17 cellular contexts compared by ENCODE assay signal in the genomic region with DNA sequence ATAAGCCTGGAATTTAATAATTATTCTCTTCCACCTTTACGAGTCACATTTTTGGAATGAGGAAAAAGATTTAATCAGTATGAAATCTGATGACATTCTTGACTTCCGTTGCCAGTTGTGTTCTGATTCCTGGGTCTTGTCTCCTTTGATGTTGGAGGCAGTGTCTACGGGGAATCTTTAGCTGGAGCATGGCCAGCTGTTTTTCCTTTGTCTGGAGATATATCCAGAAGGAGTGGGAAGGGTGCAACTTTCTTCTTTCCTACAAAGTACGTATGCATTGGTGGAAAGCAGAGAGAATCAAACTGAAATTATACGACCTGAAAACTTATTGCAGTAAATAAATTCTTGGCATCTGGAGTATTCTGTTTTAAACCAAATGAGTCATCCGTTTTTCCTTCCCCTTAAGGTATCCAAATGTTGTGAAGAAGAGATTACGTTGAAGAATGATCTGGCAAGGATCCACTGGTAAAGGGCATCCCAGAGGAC. TPM values are rescaled to one million over a fixed set of nuclear protein-coding genes. Genes with fewer than 3 reads are reported as not detected.
DNase-seq lines count a peak whose midpoint lies in the region; ATAC-seq and TF ChIP-seq lines count a peak whose summit lies in the region.
"Had no signal": no experiment of that assay in that cellular context is flagged by ENCODE, and none has a peak within 500 bp of the region (broad histone marks: within the 10 kb centered on the region; RNA-seq: fewer than 3 reads in every experiment).

No MANE protein-coding gene starts in this region.

- H4K20me1 ChIP-seq in smooth muscle cell (ENCODE audit: low read depth): no peaks in the 10 kb centered on the region
- H4K20me1 ChIP-seq in MM.1S (ENCODE audit: insufficient read depth, low read length): no peaks in the 10 kb centered on the region

- no peaks in the 10 kb centered on the region for H3K9me3 Mint-ChIP-seq in activated CD4-positive, alpha-beta T cell treated with anti-CD3 and anti-CD28 coated beads, Interleukin-2, amount 10 ng/mL, durations not matched to agents 24 days and 14 days
- H3K9me3 Mint-ChIP-seq: GM23338; stimulated activated naive CD8-positive, alpha-beta T cell treated with anti-CD3 and anti-CD28 coated beads, Interleukin-15, Interleukin-2, amounts not matched to agents 100 ng/mL and 50 ng/mL, for 24 hours had no signal

- no peak overlapping the region for H3K27ac ChIP-seq in smooth muscle cell (ENCODE audit: low read depth)
- H3K27ac ChIP-seq in MM.1S (ENCODE audit: low read length): no peak overlapping the region
- H3K27ac ChIP-seq: KMS-11, neutrophil had no signal

- intact Hi-C loops in left cardiac atrium (cut with DNase I): no loop called here
- intact Hi-C loops in activated CD4-positive, alpha-beta T cell treated with anti-CD3 and anti-CD28 coated beads, Interleukin-2, amount 10 ng/mL, durations not matched to agents 24 days and 14 days (cut with micrococcal nuclease): no loop called here

- no peaks in the 10 kb centered on the region for H3K36me3 Mint-ChIP-seq in activated CD4-positive, alpha-beta T cell treated with anti-CD3 and anti-CD28 coated beads, Interleukin-2, amount 10 ng/mL, durations not matched to agents 24 days and 14 days (ENCODE audit: low read depth)
- H3K36me3 Mint-ChIP-seq: activated CD8-positive, alpha-beta memory T cell treated with anti-CD3 and anti-CD28 coated beads, Interleukin-2, amount 10 ng/mL, durations not matched to agents 7 days and 5 days had no signal

- H3K9me2 ChIP-seq in MM.1S (replicated peaks; ENCODE audit: insufficient read depth, low read length): no peaks in the 10 kb centered on the region

- no peak overlapping the region for H3K27ac Mint-ChIP-seq in activated CD4-positive, alpha-beta T cell treated with anti-CD3 and anti-CD28 coated beads, Interleukin-2, amount 10 ng/mL, durations not matched to agents 24 days and 14 days
- H3K27ac Mint-ChIP-seq: activated CD8-positive, alpha-beta memory T cell treated with anti-CD3 and anti-CD28 coated beads, Interleukin-2, amount 10 ng/mL, durations not matched to agents 7 days and 5 days; GM23338; stimulated activated naive CD8-positive, alpha-beta T cell treated with anti-CD3 and anti-CD28 coated beads, Interleukin-15, Interleukin-2, amounts not matched to agents 100 ng/mL and 50 ng/mL, for 24 hours had no signal

- H3K4me3 ChIP-seq in astrocyte of the spinal cord (ENCODE audit: low read depth, low read length) (no peak overlapping the region), smooth muscle cell (no peak overlapping the region), MM.1S (ENCODE audit: low read length) (no peak overlapping the region)
- H3K4me3 ChIP-seq: GM23338 had no signal

- no peaks in the 10 kb centered on the region for H3K4me1 Mint-ChIP-seq in activated CD4-positive, alpha-beta T cell treated with anti-CD3 and anti-CD28 coated beads, Interleukin-2, amount 10 ng/mL, durations not matched to agents 24 days and 14 days
- H3K4me1 Mint-ChIP-seq: GM23338 had no signal

- DNase-seq in HS-5 (ENCODE audit: low read depth) (peak; percentile 16), astrocyte of the spinal cord (ENCODE audit: low read depth, low spot score) (peak; percentile 43), left cardiac atrium (no peak), smooth muscle cell (lab: John Stamatoyannopoulos, UW; ENCODE audit: unreplicated experiment) (no peak), MM.1S (no peak), NCI-H1436 (lab: John Stamatoyannopoulos, UW) (no peak)
- no peak for DNase-seq in activated CD4-positive, alpha-beta T cell treated with anti-CD3 and anti-CD28 coated beads, Interleukin-2, amount 10 ng/mL, durations not matched to agents 24 days and 14 days
- DNase-seq: activated CD8-positive, alpha-beta memory T cell treated with anti-CD3 and anti-CD28 coated beads, Interleukin-2, amount 10 ng/mL, durations not matched to agents 7 days and 5 days; left colon; NCI-H2081; stimulated activated CD4-positive, alpha-beta T cell treated with anti-CD3 and anti-CD28 coated beads, Interleukin-4, amount 100 ng/mL, for 1 hour had no signal

- in situ Hi-C loops in astrocyte of the spinal cord (cut with HindIII; ENCODE audit: low sequenced_read_pairs): no loop called here

- no peak overlapping the region for H3K4me3 Mint-ChIP-seq in activated CD4-positive, alpha-beta T cell treated with anti-CD3 and anti-CD28 coated beads, Interleukin-2, amount 10 ng/mL, durations not matched to agents 24 days and 14 days
- H3K4me3 Mint-ChIP-seq: activated CD8-positive, alpha-beta memory T cell treated with anti-CD3 and anti-CD28 coated beads, Interleukin-2, amount 10 ng/mL, durations not matched to agents 7 days and 5 days; GM23338; stimulated activated naive CD8-positive, alpha-beta T cell treated with anti-CD3 and anti-CD28 coated beads, Interleukin-15, Interleukin-2, amounts not matched to agents 100 ng/mL and 50 ng/mL, for 24 hours had no signal

- H3F3A ChIP-seq in smooth muscle cell (ENCODE audit: low read depth) (no peaks in the 10 kb centered on the region), MM.1S (ENCODE audit: insufficient read depth, low read length) (no peaks in the 10 kb centered on the region)

- H3K4me2 ChIP-seq in smooth muscle cell: peak overlapping the region; percentile 3
- H3K4me2 ChIP-seq in MM.1S (ENCODE audit: low read depth, low read length): no peak overlapping the region
- H3K4me2 ChIP-seq: GM23338, KMS-11 had no signal

- no peak overlapping the region for H3K9ac ChIP-seq in smooth muscle cell (ENCODE audit: low read depth)
- no peak overlapping the region for H3K9ac ChIP-seq in MM.1S (ENCODE audit: low read length)
- H3K9ac ChIP-seq: KMS-11 had no signal

- ATAC-seq in left cardiac atrium: peak; percentile 44 to 78
- no peak for ATAC-seq in HG02973 (IDR thresholded peaks at IDR 0.05; ENCODE audit: unreplicated experiment)
- ATAC-seq: activated CD8-positive, alpha-beta memory T cell treated with anti-CD3 and anti-CD28 coated beads, Interleukin-2, amount 10 ng/mL, durations not matched to agents 7 days and 5 days; GM23338; left colon had no signal

- WGBS in smooth muscle cell (ENCODE audit: low lambda C conversion rate): 59% methylated on average over 7 of the region's 7 CpGs

- peaks cover 8% of the 10 kb centered on the region for H3K27me3 Mint-ChIP-seq in activated CD4-positive, alpha-beta T cell treated with anti-CD3 and anti-CD28 coated beads, Interleukin-2, amount 10 ng/mL, durations not matched to agents 24 days and 14 days

- H3K4me1 ChIP-seq in smooth muscle cell (ENCODE audit: low read depth) (peaks cover 3% of the 10 kb centered on the region), MM.1S (ENCODE audit: low read length) (no peaks in the 10 kb centered on the region)

- H2AFZ ChIP-seq in smooth muscle cell (ENCODE audit: low read depth) (no peak overlapping the region), MM.1S (ENCODE audit: low read length) (no peak overlapping the region)
- H2AFZ ChIP-seq: GM23338 had no signal

- no peaks in the 10 kb centered on the region for H3K36me3 ChIP-seq in smooth muscle cell (ENCODE audit: low read depth)
- no peaks in the 10 kb centered on the region for H3K36me3 ChIP-seq in MM.1S (replicated peaks; ENCODE audit: insufficient read depth, low read length)
- H3K36me3 ChIP-seq: neutrophil had no signal

- H3K27me3 ChIP-seq in smooth muscle cell (ENCODE audit: low read depth) (no peaks in the 10 kb centered on the region), MM.1S (replicated peaks; ENCODE audit: insufficient read depth, low read length) (no peaks in the 10 kb centered on the region)

- H3K79me2 ChIP-seq in smooth muscle cell (ENCODE audit: low read depth) (no peaks in the 10 kb centered on the region), MM.1S (ENCODE audit: low read length) (no peaks in the 10 kb centered on the region)

- no peak for TF ChIP-seq CTCF in astrocyte of the spinal cord (IDR thresholded peaks at IDR 0.05; ENCODE audit: low read depth, low read length)
- no peak for TF ChIP-seq CTCF in smooth muscle cell (IDR thresholded peaks at IDR 0.05; ENCODE audit: borderline replicate concordance, insufficient read depth, poor library complexity, severe bottlenecking)
- no peak for TF ChIP-seq CTCF in MM.1S (IDR thresholded peaks at IDR 0.05; ENCODE audit: low read length)

- H3K9me3 ChIP-seq in smooth muscle cell (replicated peaks; ENCODE audit: low read depth): no peaks in the 10 kb centered on the region
- no peaks in the 10 kb centered on the region for H3K9me3 ChIP-seq in MM.1S (replicated peaks; ENCODE audit: insufficient read depth, low read length)
- H3K9me3 ChIP-seq: neutrophil had no signal

RNA-seq across cellular contexts. Expression of a gene that starts 6.9 kb away (rescaled TPM):
- total RNA-seq in left cardiac atrium: 10 to 100 TPM; 19.8 to 25.2 TPM
- total RNA-seq in smooth muscle cell: 13.4 and 18.9 TPM in 2 replicates
- polyA plus RNA-seq in smooth muscle cell: 22.3 and 31.2 TPM in 2 replicates
- not detected in 2 replicates for total RNA-seq in activated CD4-positive, alpha-beta T cell treated with anti-CD3 and anti-CD28 coated beads, Interleukin-2, amount 10 ng/mL, durations not matched to agents 24 days and 14 days
- total RNA-seq: activated CD8-positive, alpha-beta memory T cell treated with anti-CD3 and anti-CD28 coated beads, Interleukin-2, amount 10 ng/mL, durations not matched to agents 7 days and 5 days had no signal

RNA-seq across cellular contexts. Expression of a gene that starts 8.3 kb away (rescaled TPM):
- not detected for total RNA-seq in left cardiac atrium
- not detected in 2 replicates for total RNA-seq in smooth muscle cell
- polyA plus RNA-seq in smooth muscle cell: not detected in 2 replicates
- total RNA-seq in activated CD4-positive, alpha-beta T cell treated with anti-CD3 and anti-CD28 coated beads, Interleukin-2, amount 10 ng/mL, durations not matched to agents 24 days and 14 days: not detected in 2 replicates
- total RNA-seq: activated CD8-positive, alpha-beta memory T cell treated with anti-CD3 and anti-CD28 coated beads, Interleukin-2, amount 10 ng/mL, durations not matched to agents 7 days and 5 days; GM23338; left colon had no signal
- polyA plus RNA-seq: esophagus had no signal

RNA-seq across cellular contexts. Expression of a gene that starts 24.1 kb away (rescaled TPM):
- 1 to 10 TPM; 1.1 to 3.6 TPM for total RNA-seq in left cardiac atrium
- 139 TPM in 2 replicates for total RNA-seq in smooth muscle cell
- 104 and 145 TPM in 2 replicates for polyA plus RNA-seq in smooth muscle cell
- not detected in 2 replicates for total RNA-seq in activated CD4-positive, alpha-beta T cell treated with anti-CD3 and anti-CD28 coated beads, Interleukin-2, amount 10 ng/mL, durations not matched to agents 24 days and 14 days

Comparison
In these comparisons a context has a peak if more than half of its experiments do, and no peak if none do; other contexts are left out.
1. DNase-seq: peak in HS-5 (single experiment) and astrocyte of the spinal cord (single experiment); none in left cardiac atrium (single experiment), smooth muscle cell (single experiment), MM.1S (single experiment), NCI-H1436 (single experiment) and activated CD4-positive, alpha-beta T cell treated with anti-CD3 and anti-CD28 coated beads, Interleukin-2, amount 10 ng/mL, durations not matched to agents 24 days and 14 days (single experiment).
2. RNA of a gene that starts 6.9 kb away (total RNA-seq): 19.8 to 25.2 TPM in left cardiac atrium and 13.4 to 18.9 TPM in smooth muscle cell; not detected in activated CD4-positive, alpha-beta T cell treated with anti-CD3 and anti-CD28 coated beads, Interleukin-2, amount 10 ng/mL, durations not matched to agents 24 days and 14 days; every median in the first group is over 10 times any median in the second.
3. RNA of a gene that starts 24.1 kb away (total RNA-seq): 139 TPM in smooth muscle cell; 1.1 to 3.6 TPM in left cardiac atrium and not detected in activated CD4-positive, alpha-beta T cell treated with anti-CD3 and anti-CD28 coated beads, Interleukin-2, amount 10 ng/mL, durations not matched to agents 24 days and 14 days; every median in the first group is over 10 times any median in the second.